12 cellular contexts compared by ENCODE assay signal in the genomic region with DNA sequence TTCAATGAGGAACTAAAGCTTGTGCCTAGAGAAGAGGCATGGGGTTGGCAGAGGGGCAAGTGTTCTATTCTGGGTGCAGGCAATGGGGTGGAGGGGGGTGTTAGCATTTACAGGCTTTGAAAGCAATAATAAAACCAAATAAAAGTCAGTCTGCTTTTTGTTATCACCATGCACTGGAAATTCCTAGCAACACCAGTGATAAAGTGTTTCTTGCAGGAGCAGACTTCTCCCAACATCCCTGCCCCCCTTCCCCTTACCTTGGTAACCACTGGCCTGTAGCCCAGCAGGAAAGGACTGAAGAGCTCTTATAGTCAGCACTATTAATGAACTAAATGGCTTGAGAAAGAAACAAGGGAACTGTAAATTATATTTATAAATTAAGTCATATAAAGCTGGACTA.
DNase-seq lines count a peak whose midpoint lies in the region; ATAC-seq, FAIRE-seq and TF ChIP-seq lines count a peak whose summit lies in the region.
"Had no signal": no experiment of that assay in that cellular context is flagged by ENCODE, and none has a peak within 500 bp of the region (broad histone marks: within the 10 kb centered on the region; RNA-seq: fewer than 3 reads in every experiment).

No MANE protein-coding gene starts in this region.

- H3K9ac ChIP-seq in GM12878 (ENCODE audit: control insufficient read depth, insufficient read depth, low read length) (no peak overlapping the region), kidney (ENCODE audit: low read length in 2 of 2) (no peak overlapping the region)

- CTCF ChIA-PET in GM12878 (lab: Yijun Ruan, JAX) = interaction anchor here (0.6 to 2.5 kb wide), 9 partner anchors 8 to 464 kb away, joined by 3 to 22 read pairs (median 3); partner anchors contain the start of gene SESN3

- H3K27ac ChIP-seq in GM12878 (ENCODE audit: control insufficient read depth, insufficient read depth) (no peak overlapping the region), stomach (peak overlapping the region in 2 of 5 donors; percentile 3 to 22), kidney (ENCODE audit: low read depth in 2 of 2, low read length in 2 of 2) (no peak overlapping the region)

- no peak overlapping the region for H2AFZ ChIP-seq in GM12878 (ENCODE audit: control insufficient read depth, low read depth, low read length)

- H4K20me1 ChIP-seq in GM12878 (ENCODE audit: control insufficient read depth, insufficient read depth) = no peaks in the 10 kb centered on the region

- POLR2A ChIA-PET in GM12878 (lab: Charles Lee) = interaction anchor here (0.5 to 2.4 kb wide), 6 partner anchors 9 to 67 kb away, joined by 3 to 12 read pairs (median 4); partner anchors contain the start of gene SESN3

- TF ChIP-seq EP300 in GM12878 (IDR thresholded peaks at IDR 0.05; ENCODE audit: borderline replicate concordance in 1 of 2, control insufficient read depth in 1 of 2, low read depth in 2 of 2, low read length in 2 of 2) (no peak), stomach (IDR thresholded peaks at IDR 0.05) (no peak)

- BruUV-seq in GM12878 (replicated peaks; lab: Mats Ljungman, UMichigan) = no TSS peak

- intact Hi-C loops in GM12878 (cut with micrococcal nuclease; ENCODE audit: unreplicated experiment) = loop anchor here (2.0 to 5.0 kb wide), 3 partner anchors 47 to 144 kb away; no protein-coding TSS in a partner anchor
- intact Hi-C loops in stomach (cut with DNase I; ENCODE audit: low total_unique reads) = no loop called here
- intact Hi-C loops in kidney (cut with DNase I) = no loop called here

- no peaks in the 10 kb centered on the region for H3K79me2 ChIP-seq in GM12878 (ENCODE audit: control insufficient read depth, insufficient read depth, low read length)

- DNase-seq in DMS53 (lab: John Stamatoyannopoulos, UW) = peak; percentile 49
- no peak for DNase-seq in DMS53 treated with DMSO at 0.1 percent for 48 hours (lab: John Stamatoyannopoulos, UW; ENCODE audit: unreplicated experiment)
- DNase-seq in GM12878 (ENCODE audit: low read depth, low spot score) = no peak
- DNase-seq in stomach = peak; percentile 51
- DNase-seq in kidney = no peak
- no peak for DNase-seq in GM19240 (ENCODE audit: insufficient read length, low spot score)
- DNase-seq: 8988T; activated CD8-positive, alpha-beta T cell treated with anti-CD3 and anti-CD28 coated beads, Interleukin-2, amount 10 ng/mL, durations not matched to agents 7 days and 5 days; IMR-90; NCI-H774 had no signal

- SMC1A ChIA-PET in GM12878 (lab: Charles Lee; ENCODE audit: uncharacterized antibody, unreplicated experiment) = interaction anchor here (0.8 to 3.7 kb wide), 23 partner anchors 8 to 419 kb away, joined by 3 to 30 read pairs (median 5); partner anchors contain the start of gene SESN3

- ATAC-seq in HG03571 (IDR thresholded peaks at IDR 0.05; ENCODE audit: unreplicated experiment) (peak; percentile 11), GM12878 (peak; percentile 28), HG03442 (IDR thresholded peaks at IDR 0.05; ENCODE audit: unreplicated experiment) (no peak)
- ATAC-seq: activated CD8-positive, alpha-beta T cell treated with anti-CD3 and anti-CD28 coated beads, Interleukin-2, amount 10 ng/mL, durations not matched to agents 7 days and 5 days had no signal

- in situ Hi-C loops in GM12878 (cut with MboI) = no loop called here

- TF ChIP-seq CTCF in GM12878 (IDR thresholded peaks at IDR 0.05 in 2 of 3, conservative IDR thresholded peaks at IDR 0.05 in 1 of 3; ENCODE audit: control insufficient read depth in 2 of 3, extremely low read depth in 1 of 3, insufficient read depth in 1 of 3, low read depth in 3 of 3, low read length in 3 of 3) (no peak), stomach (IDR thresholded peaks at IDR 0.05) (no peak), kidney (IDR thresholded peaks at IDR 0.05; ENCODE audit: borderline replicate concordance, extremely low read depth, insufficient read depth) (no peak)

- FAIRE-seq in GM12878 (lab: Jason Lieb, UNC) = no peak
- FAIRE-seq in kidney (lab: Jason Lieb, UNC) = no peak

- H3K4me3 ChIP-seq in GM12878 (no peak overlapping the region), stomach (no peak overlapping the region), kidney (ENCODE audit: low read length in 2 of 2) (no peak overlapping the region)

- no peak for TF ChIP-seq RAD21 in GM12878 (IDR thresholded peaks at IDR 0.05; ENCODE audit: insufficient read depth, low read depth, low read length)

- H3K4me1 ChIP-seq in GM12878 (ENCODE audit: control insufficient read depth, insufficient read depth, low read length) (peaks cover 15% of the 10 kb centered on the region; the same call in 1 of the 2 replicates), stomach (peaks cover 13 to 45% (median 23%) of the 10 kb centered on the region in 4 donors), kidney (ENCODE audit: control insufficient read depth in 1 of 2, insufficient read depth in 1 of 2, low read depth in 1 of 2, low read length in 2 of 2) (no peaks in the 10 kb centered on the region)

- H3K27me3 ChIP-seq in GM12878 (replicated peaks in 1 of 2; ENCODE audit: control insufficient read depth in 2 of 2, insufficient read depth in 2 of 2, low read length in 1 of 2) (no peaks in the 10 kb centered on the region; a peak in 4 of 4 replicates), stomach (no peaks in the 10 kb centered on the region)

- H3K4me2 ChIP-seq in GM12878 (ENCODE audit: control insufficient read depth, insufficient read depth) = peak overlapping the region; percentile 55; the same call in 1 of the 2 replicates

- RAD21 ChIA-PET in GM12878 (lab: Charles Lee; ENCODE audit: unreplicated experiment) = interaction anchor here (0.7 to 3.2 kb wide), 12 partner anchors 10 to 261 kb away, joined by 3 to 25 read pairs (median 4); partner anchors contain the start of gene SESN3

- no peaks in the 10 kb centered on the region for H3K9me3 ChIP-seq in GM12878 (replicated peaks; ENCODE audit: control insufficient read depth, insufficient read depth, low read length)
- no peaks in the 10 kb centered on the region for H3K9me3 ChIP-seq in stomach
- H3K9me3 ChIP-seq in kidney (ENCODE audit: control insufficient read depth in 1 of 2, low read length in 2 of 2) = no peaks in the 10 kb centered on the region

- H3K36me3 ChIP-seq in GM12878 (ENCODE audit: control insufficient read depth in 2 of 2, insufficient read depth in 2 of 2, low read length in 1 of 2) (no peaks in the 10 kb centered on the region), stomach (no peaks in the 10 kb centered on the region), kidney (ENCODE audit: control insufficient read depth in 1 of 2, insufficient read depth in 2 of 2, low read length in 2 of 2) (no peaks in the 10 kb centered on the region)

- TF ChIP-seq POLR2A in GM12878 (IDR thresholded peaks at IDR 0.05; ENCODE audit: low read depth, low read length) (no peak), stomach (IDR thresholded peaks at IDR 0.05) (no peak)

TF ChIP-seq in GM12878, 131 proteins besides CTCF, POLR2A, EP300 and RAD21 (continues in another document):
- TF ChIP-seq NR2F1 (conservative IDR thresholded peaks at IDR 0.05) (no peak), NFXL1 (IDR thresholded peaks at IDR 0.05; ENCODE audit: borderline replicate concordance) (no peak), PML (IDR thresholded peaks at IDR 0.05; ENCODE audit: low read length) (no peak), MEF2A (IDR thresholded peaks at IDR 0.05; ENCODE audit: insufficient read depth, low read depth, low read length) (no peak), LARP7 (IDR thresholded peaks at IDR 0.05) (no peak), CREB1 (IDR thresholded peaks at IDR 0.05; ENCODE audit: low read depth) (no peak), SP1 (IDR thresholded peaks at IDR 0.05; ENCODE audit: low read depth, low read length) (no peak), HSF1 (IDR thresholded peaks at IDR 0.05; ENCODE audit: low read depth, low read length) (no peak), REST (IDR thresholded peaks at IDR 0.05; ENCODE audit: low read depth, low read length) (no peak), MYC (IDR thresholded peaks at IDR 0.05; ENCODE audit: insufficient read depth, insufficient read length, insufficient replicate concordance, low read length, severe bottlenecking) (no peak), MEF2B (IDR thresholded peaks at IDR 0.05; ENCODE audit: partially characterized antibody, poor library complexity, severe bottlenecking) (no peak)

Comparison
In these comparisons a context has a peak if more than half of its experiments do, and no peak if none do; other contexts are left out.
1. DNase-seq: peak in DMS53 (single experiment) and stomach (single experiment); none in DMS53 treated with DMSO at 0.1 percent for 48 hours (single experiment), GM12878 (single experiment), kidney (single experiment) and GM19240 (single experiment).